In genomic region chr17:75588546-75589016, GRCh38 we compare ENCODE assay signal across 2 cellular contexts.
TF ChIP-seq lines count a peak whose summit lies in the region.

No MANE protein-coding gene starts in this region.

TF ChIP-seq in A549, 52 proteins besides CTCF, POLR2A, EP300 and RAD21 (continued from another document):
- TF ChIP-seq E2F6 (IDR thresholded peaks at IDR 0.05; ENCODE audit: borderline replicate concordance, low read depth) (no peak), PBX3 (IDR thresholded peaks at IDR 0.05) (no peak), PHF8 (IDR thresholded peaks at IDR 0.05; ENCODE audit: borderline replicate concordance, low read depth) (0 out of 2 replicates have a peak, but pooled peaks have one; percentile 16)

TF ChIP-seq in endothelial cell of umbilical vein, 7 proteins besides CTCF, POLR2A, EP300 and RAD21 (continued from another document):
- TF ChIP-seq MAX (IDR thresholded peaks at IDR 0.05; ENCODE audit: insufficient read depth, insufficient read length): no peak
